ENCODE assay signal across 8 cellular contexts in the genomic region with DNA sequence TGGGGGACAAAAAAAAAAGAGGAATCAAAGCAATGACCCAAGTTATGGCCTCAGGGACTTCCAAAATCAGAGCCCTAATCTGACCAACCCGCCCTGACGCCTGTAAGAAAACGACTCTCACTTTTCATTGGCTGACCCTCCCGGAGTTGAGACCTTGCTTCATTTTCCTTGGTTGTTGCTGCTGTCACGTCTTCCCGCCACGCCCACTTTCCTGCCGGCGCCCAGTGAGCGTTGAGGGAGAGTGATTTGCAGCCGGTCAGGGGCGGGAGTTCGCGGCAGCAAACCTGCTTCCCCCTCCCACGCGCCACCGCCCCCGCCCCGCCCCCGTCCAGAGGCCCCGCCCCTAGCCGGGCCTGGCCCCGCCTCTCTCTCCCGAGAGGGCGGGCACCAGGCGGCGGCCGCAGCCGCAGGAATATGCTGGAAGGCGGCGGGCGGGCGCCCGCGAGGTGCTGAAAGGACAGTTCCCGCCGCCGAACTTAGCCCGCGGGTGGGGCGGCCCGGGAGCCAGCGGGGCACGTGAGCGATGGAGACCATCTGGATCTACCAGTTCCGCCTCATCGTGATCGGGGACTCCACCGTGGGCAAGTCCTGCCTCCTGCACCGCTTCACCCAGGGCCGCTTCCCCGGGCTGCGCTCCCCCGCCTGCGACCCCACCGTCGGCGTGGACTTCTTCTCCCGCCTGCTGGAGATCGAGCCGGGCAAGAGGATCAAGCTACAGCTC. TPM values are rescaled to one million over a fixed set of nuclear protein-coding genes. Genes with fewer than 3 reads are reported as not detected.
A peak's percentile ranks its signal among the peaks of the same experiment; 100 is the strongest.
DNase-seq lines count a peak whose midpoint lies in the region; ATAC-seq and TF ChIP-seq lines count a peak whose summit lies in the region.

A gene with protein sequence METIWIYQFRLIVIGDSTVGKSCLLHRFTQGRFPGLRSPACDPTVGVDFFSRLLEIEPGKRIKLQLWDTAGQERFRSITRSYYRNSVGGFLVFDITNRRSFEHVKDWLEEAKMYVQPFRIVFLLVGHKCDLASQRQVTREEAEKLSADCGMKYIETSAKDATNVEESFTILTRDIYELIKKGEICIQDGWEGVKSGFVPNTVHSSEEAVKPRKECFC (plus strand): TSS at position 403 of the 721 bp plus-strand sequence. CDS start 121 bp downstream, at position 524.

- no peak for DNase-seq in AG09309 (ENCODE audit: low read depth)
- peak; percentile 93 for DNase-seq in NCI-H510A (lab: John Stamatoyannopoulos, UW)
- DNase-seq in activated CD4-positive, alpha-beta T cell treated with anti-CD3 and anti-CD28 coated beads for 48 hours = peak; percentile 78
- peak; percentile 27 for DNase-seq in dedifferentiated amniotic fluid mesenchymal stem cell (ENCODE audit: extremely low spot score)
- peak; percentile 64 for DNase-seq in left lobe of liver (ENCODE audit: low spot score)
- DNase-seq in stimulated activated CD4-positive, alpha-beta T cell treated with anti-CD3 and anti-CD28 coated beads, Interleukin-1b, Interleukin-23, amount 100 ng/mL, for 48 hours = peak; percentile 80

- ATAC-seq in HG03378 (IDR thresholded peaks at IDR 0.05; ENCODE audit: unreplicated experiment) = peak; percentile 97
- ATAC-seq in left lobe of liver = peak; percentile 96

- TF ChIP-seq POLR2A in GM19099 (IDR thresholded peaks at IDR 0.05; ENCODE audit: extremely low read depth, insufficient read length, low read depth) = peak; percentile 23

- no peak for TF ChIP-seq CTCF in AG09309 (IDR thresholded peaks at IDR 0.05; ENCODE audit: control insufficient read depth, insufficient read depth, low read depth, low read length, missing control alignments)

- H3K4me3 ChIP-seq in AG09309 (ENCODE audit: control insufficient read depth, low read depth, low read length) = peak within 1 kb of the TSS; percentile 23

RNA-seq across cellular contexts. Expression of the gene that starts here (rescaled TPM):
- total RNA-seq in left lobe of liver = 0.58 TPM

Comparison
In these comparisons a context has a peak if more than half of its experiments do, and no peak if none do; other contexts are left out.
1. Peak in DNase-seq and ATAC-seq in left lobe of liver; RNA of the gene not detected or under 1 TPM.